Comparison of ENCODE assay signal across 8 cellular contexts in the genomic region with DNA sequence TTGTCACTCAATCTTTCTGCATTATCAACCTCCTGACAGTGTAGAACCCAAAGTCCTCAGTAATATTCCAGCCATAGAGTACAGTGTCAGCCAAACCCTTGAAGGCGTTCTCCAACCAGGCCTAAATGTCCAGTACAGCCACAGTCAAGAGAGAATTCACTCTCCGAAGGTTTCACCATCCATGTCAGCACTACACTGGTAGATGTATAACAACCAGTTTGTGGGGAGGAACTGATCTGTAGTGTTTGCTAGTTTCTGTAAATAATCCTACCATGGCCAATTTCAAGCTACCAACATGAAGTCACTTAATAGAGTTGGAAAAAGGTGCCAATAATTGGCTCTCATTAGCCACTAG. TPM values are rescaled to one million over a fixed set of nuclear protein-coding genes. Genes with fewer than 3 reads are reported as not detected.
DNase-seq lines count a peak whose midpoint lies in the region; ATAC-seq, FAIRE-seq and TF ChIP-seq lines count a peak whose summit lies in the region.

No MANE protein-coding gene starts in this region.

- peaks cover 4% of the 10 kb centered on the region; the same call in 1 of the 2 replicates for H3K4me1 ChIP-seq in ES-I3 (ENCODE audit: insufficient read depth, low read length)
- H3K4me1 ChIP-seq in Panc1 (ENCODE audit: control insufficient read depth, insufficient read depth, low read length): peaks cover 9% of the 10 kb centered on the region

- DNase-seq in Panc1 (ENCODE audit: low read depth, low spot score): no peak
- DNase-seq in epithelial cell of prostate (ENCODE audit: low read depth, low spot score): no peak
- DNase-seq in skeletal muscle cell (ENCODE audit: low read depth): no peak
- no peak for DNase-seq in dermis blood vessel endothelial cell
- DNase-seq in NCI-H748 treated with DMSO at 0.1 percent for 48 hours (lab: John Stamatoyannopoulos, UW): no peak
- no peak for DNase-seq in H54 (ENCODE audit: insufficient read length, low spot score)

- ATAC-seq in Panc1: no peak
- ATAC-seq in GM19035 (IDR thresholded peaks at IDR 0.05; ENCODE audit: unreplicated experiment): no peak

- no peaks in the 10 kb centered on the region for H3K36me3 ChIP-seq in ES-I3 (ENCODE audit: insufficient read depth, low read length)
- peaks cover 5% of the 10 kb centered on the region for H3K36me3 ChIP-seq in Panc1 (ENCODE audit: control insufficient read depth, insufficient read depth, low read length)

- POLR2A ChIA-PET in Panc1 (lab: Charles Lee): no interaction called here

- 0 out of 2 replicates have a peak overlapping the region, but pooled peaks have one; percentile 93 for H3K9ac ChIP-seq in ES-I3 (ENCODE audit: low read depth, low read length)

- no peaks in the 10 kb centered on the region for H3K27me3 ChIP-seq in Panc1 (ENCODE audit: control insufficient read depth, insufficient read depth, low read length)

- intact Hi-C loops in Panc1 (cut with micrococcal nuclease; ENCODE audit: unreplicated experiment): no loop called here

- CTCF ChIA-PET in Panc1 (lab: Charles Lee): interaction anchor here (0.6 to 1.0 kb wide), 2 partner anchors 83 to 111 kb away, joined by 3 to 10 read pairs; no protein-coding TSS in a partner anchor

- TF ChIP-seq CTCF in Panc1 (IDR thresholded peaks at IDR 0.05): no peak

- H3K27ac ChIP-seq in Panc1 (ENCODE audit: low read length): peak overlapping the region; percentile 48
- H3K27ac ChIP-seq in epithelial cell of prostate: peak overlapping the region; percentile 75

- H3K4me3 ChIP-seq in Panc1 (ENCODE audit: low read depth in 2 of 2, low read length in 2 of 2) (peak overlapping the region; percentile 74 to 77), skeletal muscle cell (ENCODE audit: low read depth, low read length) (peak overlapping the region; percentile 77)

- in situ Hi-C loops in Panc1 (cut with HindIII; ENCODE audit: low pct_unique_long_range_greater_than_20kb, low sequenced_read_pairs): no loop called here

- no TSS peak for BruUV-seq in Panc1 (replicated peaks; lab: Mats Ljungman, UMichigan)

- H3K9me3 ChIP-seq in ES-I3 (ENCODE audit: control insufficient read depth, insufficient read depth, low read length): no peaks in the 10 kb centered on the region
- no peaks in the 10 kb centered on the region for H3K9me3 ChIP-seq in Panc1 (ENCODE audit: control insufficient read depth, insufficient read depth, low read depth, low read length)

- TF ChIP-seq POLR2A in H54 (IDR thresholded peaks at IDR 0.05; ENCODE audit: low read depth, low read length): no peak

- no peak for FAIRE-seq in H54 (lab: Jason Lieb, UNC)

RNA-seq across cellular contexts. Expression of gene MDP1, which starts 0.5 kb away (rescaled TPM):
- total RNA-seq in Panc1 (2021; ENCODE audit: unreplicated experiment) (8.9 TPM), dermis blood vessel endothelial cell (5.9 and 23.7 TPM in 2 replicates)
- 7.1 TPM for polyA plus RNA-seq in Panc1 (2012; ENCODE audit: insufficient read length)

RNA-seq across cellular contexts. Expression of gene CHMP4A, which starts 3.0 kb away (rescaled TPM):
- total RNA-seq in Panc1 (2021; ENCODE audit: unreplicated experiment) (42.4 TPM), dermis blood vessel endothelial cell (36.8 and 39.3 TPM in 2 replicates)
- polyA plus RNA-seq in Panc1 (2012; ENCODE audit: insufficient read length): 48.6 TPM

RNA-seq across cellular contexts. Expression of gene TSSK4, which starts 10.8 kb away (rescaled TPM):
- total RNA-seq in Panc1 (2021; ENCODE audit: unreplicated experiment) (not detected), dermis blood vessel endothelial cell (not detected in 2 replicates)
- 1.3 TPM for polyA plus RNA-seq in Panc1 (2012; ENCODE audit: insufficient read length)

RNA-seq across cellular contexts. Expression of gene NEDD8, which starts 15.8 kb away (rescaled TPM):
- total RNA-seq in Panc1 (2021; ENCODE audit: unreplicated experiment): 155 TPM
- polyA plus RNA-seq in Panc1 (2012; ENCODE audit: insufficient read length): 221 TPM
- 197 and 248 TPM in 2 replicates for total RNA-seq in dermis blood vessel endothelial cell

RNA-seq across cellular contexts. Expression of gene GMPR2, which starts 16.4 kb away (rescaled TPM):
- total RNA-seq in Panc1 (2021; ENCODE audit: unreplicated experiment) (45.9 TPM), dermis blood vessel endothelial cell (108 and 121 TPM in 2 replicates)
- polyA plus RNA-seq in Panc1 (2012; ENCODE audit: insufficient read length): 58.0 TPM
